ENCODE assay signal across 9 cellular contexts in genomic region chr3:125917020-125917464, GRCh38. TPM values are rescaled to one million over a fixed set of nuclear protein-coding genes. Genes with fewer than 3 reads are reported as not detected.
DNase-seq lines count a peak whose midpoint lies in the region; ATAC-seq, FAIRE-seq and TF ChIP-seq lines count a peak whose summit lies in the region.
"Not testable (repeated sequence)": the region's sequence is repeated elsewhere in the genome, so short reads cannot be mapped to it uniquely, and the experiment has no call there.
"Had no signal": no experiment of that assay in that cellular context is flagged by ENCODE, and none has a peak within 500 bp of the region (broad histone marks: within the 10 kb centered on the region; RNA-seq: fewer than 3 reads in every experiment).

No MANE protein-coding gene starts in this region.

- TSS peak; percentile 76 for BruUV-seq in HepG2 (replicated peaks; lab: Mats Ljungman, UMichigan)

- not testable (repeated sequence) for TF ChIP-seq CTCF in GM12875 (IDR thresholded peaks at IDR 0.05; ENCODE audit: borderline replicate concordance, insufficient read depth, low read depth, low read length); epithelial cell of proximal tubule (conservative IDR thresholded peaks at IDR 0.05; ENCODE audit: low read depth, low read length); HepG2 (CRISPR knock-in tag; IDR thresholded peaks at IDR 0.05); retinal pigment epithelial cell (conservative IDR thresholded peaks at IDR 0.05; ENCODE audit: low read depth, low read length)

- H3K79me2 ChIP-seq in HepG2 (ENCODE audit: insufficient read depth, low read length), result not testable (repeated sequence)

- not testable (repeated sequence) for FAIRE-seq in HepG2 (lab: Jason Lieb, UNC)

- H3K9me3 ChIP-seq in HepG2 (ENCODE audit: low read length), result not testable (repeated sequence)

- peak overlapping the region; percentile 78 for H3K4me2 ChIP-seq in HepG2 (ENCODE audit: low read depth, low read length)

- H2AFZ ChIP-seq in HepG2 (ENCODE audit: low read length), result peak overlapping the region; percentile 16

- H3K4me3 ChIP-seq in GM12875 (ENCODE audit: low read depth, low read length), result peak overlapping the region; percentile 85
- peak overlapping the region; percentile 74 for H3K4me3 ChIP-seq in epithelial cell of proximal tubule (ENCODE audit: low read depth, low read length)
- H3K4me3 ChIP-seq in HepG2 (replicated peaks in 1 of 3; ENCODE audit: insufficient read depth in 1 of 3, low read depth in 2 of 3, low read length in 3 of 3), result peak overlapping the region; percentile 56 to 73 (median 63); a peak in 5 of 6 replicates
- H3K4me3 ChIP-seq in retinal pigment epithelial cell (ENCODE audit: low read length), result peak overlapping the region; percentile 71

- H3K27me3 ChIP-seq in HepG2 (ENCODE audit: control insufficient read depth in 1 of 2, insufficient read depth in 2 of 2, low read length in 2 of 2), result not testable (repeated sequence)

- peak overlapping the region; percentile 71 for H3K27ac ChIP-seq in HepG2 (ENCODE audit: extremely low read length, insufficient read depth, low read length)

- not testable (repeated sequence) for H3K4me1 ChIP-seq in HepG2 (ENCODE audit: insufficient read depth, low read length)

- peak overlapping the region; percentile 88 for H3K27ac Mint-ChIP-seq in activated naive CD8-positive, alpha-beta T cell treated with anti-CD3 and anti-CD28 coated beads for 36 hours

- not testable (repeated sequence) for H3K36me3 Mint-ChIP-seq in activated naive CD8-positive, alpha-beta T cell treated with anti-CD3 and anti-CD28 coated beads for 36 hours

- H3K4me1 Mint-ChIP-seq in activated naive CD8-positive, alpha-beta T cell treated with anti-CD3 and anti-CD28 coated beads for 36 hours, result peaks cover 34% of the 10 kb centered on the region

- intact Hi-C loops in HepG2 (cut with micrococcal nuclease; ENCODE audit: unreplicated experiment), result not testable (repeated sequence)

- TF ChIP-seq POLR2A in HepG2 (IDR thresholded peaks at IDR 0.05; ENCODE audit: insufficient read depth in 1 of 2, low read depth in 2 of 2, low read length in 2 of 2), result not testable (repeated sequence)

- not testable (repeated sequence) for H4K20me1 ChIP-seq in HepG2 (ENCODE audit: insufficient read depth, low read length)

- WGBS in HepG2 (ENCODE audit: low lambda C conversion rate), result 8% methylated on average over 2 of the region's 12 CpGs

- CTCF ChIA-PET in HepG2 (lab: Yijun Ruan, JAX; ENCODE audit: low intra/inter-chr PET ratio, low total read pairs), result not testable (repeated sequence)

- H3K9ac ChIP-seq in HepG2 (ENCODE audit: insufficient read depth, low read depth, low read length), result peak overlapping the region; percentile 72

- in situ Hi-C loops in HepG2 (cut with HindIII; ENCODE audit: extremely low pct_ligation_motif_present, low pct_unique_long_range_greater_than_20kb), result not testable (repeated sequence)

- DNase-seq in NCI-H1105 treated with DMSO at 0.1 percent for 48 hours (lab: John Stamatoyannopoulos, UW), result peak; percentile 63
- peak; percentile 79 for DNase-seq in SK-N-DZ (ENCODE audit: low spot score)
- DNase-seq in activated naive CD8-positive, alpha-beta T cell treated with anti-CD3 and anti-CD28 coated beads for 36 hours, result peak; percentile 35
- DNase-seq in epithelial cell of proximal tubule (ENCODE audit: low read depth); retinal pigment epithelial cell (ENCODE audit: low read depth): not testable (repeated sequence)
- DNase-seq in HepG2 (ENCODE audit: low spot score), result peak; percentile 27

- not testable (repeated sequence) for H3K27me3 Mint-ChIP-seq in activated naive CD8-positive, alpha-beta T cell treated with anti-CD3 and anti-CD28 coated beads for 36 hours

- H3K4me3 Mint-ChIP-seq in activated naive CD8-positive, alpha-beta T cell treated with anti-CD3 and anti-CD28 coated beads for 36 hours, result peak overlapping the region; percentile 83

- H3K9me3 Mint-ChIP-seq in activated naive CD8-positive, alpha-beta T cell treated with anti-CD3 and anti-CD28 coated beads for 36 hours, result not testable (repeated sequence)

- TF ChIP-seq RAD21 in HepG2 (CRISPR knock-in tag; IDR thresholded peaks at IDR 0.05), result not testable (repeated sequence)

- H3K36me3 ChIP-seq in HepG2 (replicated peaks in 1 of 2; ENCODE audit: control insufficient read depth in 1 of 2, insufficient read depth in 2 of 2, low read length in 2 of 2), result not testable (repeated sequence)

- TF ChIP-seq EP300 in HepG2 (IDR thresholded peaks at IDR 0.05; ENCODE audit: low read depth in 2 of 2, low read length in 2 of 2); HepG2 (CRISPR knock-in tag; IDR thresholded peaks at IDR 0.05; ENCODE audit: borderline replicate concordance): not testable (repeated sequence)

- POLR2A ChIA-PET in HepG2 (lab: Yijun Ruan, JAX), result not testable (repeated sequence)

- not testable (repeated sequence) for ATAC-seq in HepG2

TF ChIP-seq in HepG2, 621 proteins besides CTCF, POLR2A, EP300 and RAD21:
- TF ChIP-seq ZNF629 (CRISPR knock-in tag; conservative IDR thresholded peaks at IDR 0.05) (peak; percentile 64), CEBPG (CRISPR knock-in tag; IDR thresholded peaks at IDR 0.05) (0 out of 2 replicates have a peak, but pooled peaks have one; percentile 5), YEATS4 (CRISPR knock-in tag; IDR thresholded peaks at IDR 0.05; ENCODE audit: borderline replicate concordance) (peak; percentile 23; the same call in 1 of the 2 replicates)
- TF ChIP-seq, protein P1, sequence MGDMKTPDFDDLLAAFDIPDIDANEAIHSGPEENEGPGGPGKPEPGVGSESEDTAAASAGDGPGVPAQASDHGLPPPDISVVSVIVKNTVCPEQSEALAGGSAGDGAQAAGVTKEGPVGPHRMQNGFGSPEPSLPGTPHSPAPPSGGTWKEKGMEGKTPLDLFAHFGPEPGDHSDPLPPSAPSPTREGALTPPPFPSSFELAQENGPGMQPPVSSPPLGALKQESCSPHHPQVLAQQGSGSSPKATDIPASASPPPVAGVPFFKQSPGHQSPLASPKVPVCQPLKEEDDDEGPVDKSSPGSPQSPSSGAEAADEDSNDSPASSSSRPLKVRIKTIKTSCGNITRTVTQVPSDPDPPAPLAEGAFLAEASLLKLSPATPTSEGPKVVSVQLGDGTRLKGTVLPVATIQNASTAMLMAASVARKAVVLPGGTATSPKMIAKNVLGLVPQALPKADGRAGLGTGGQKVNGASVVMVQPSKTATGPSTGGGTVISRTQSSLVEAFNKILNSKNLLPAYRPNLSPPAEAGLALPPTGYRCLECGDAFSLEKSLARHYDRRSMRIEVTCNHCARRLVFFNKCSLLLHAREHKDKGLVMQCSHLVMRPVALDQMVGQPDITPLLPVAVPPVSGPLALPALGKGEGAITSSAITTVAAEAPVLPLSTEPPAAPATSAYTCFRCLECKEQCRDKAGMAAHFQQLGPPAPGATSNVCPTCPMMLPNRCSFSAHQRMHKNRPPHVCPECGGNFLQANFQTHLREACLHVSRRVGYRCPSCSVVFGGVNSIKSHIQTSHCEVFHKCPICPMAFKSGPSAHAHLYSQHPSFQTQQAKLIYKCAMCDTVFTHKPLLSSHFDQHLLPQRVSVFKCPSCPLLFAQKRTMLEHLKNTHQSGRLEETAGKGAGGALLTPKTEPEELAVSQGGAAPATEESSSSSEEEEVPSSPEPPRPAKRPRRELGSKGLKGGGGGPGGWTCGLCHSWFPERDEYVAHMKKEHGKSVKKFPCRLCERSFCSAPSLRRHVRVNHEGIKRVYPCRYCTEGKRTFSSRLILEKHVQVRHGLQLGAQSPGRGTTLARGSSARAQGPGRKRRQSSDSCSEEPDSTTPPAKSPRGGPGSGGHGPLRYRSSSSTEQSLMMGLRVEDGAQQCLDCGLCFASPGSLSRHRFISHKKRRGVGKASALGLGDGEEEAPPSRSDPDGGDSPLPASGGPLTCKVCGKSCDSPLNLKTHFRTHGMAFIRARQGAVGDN (CRISPR knock-in tag; IDR thresholded peaks at IDR 0.05), result 0 out of 2 replicates have a peak, but pooled peaks have one; percentile 34

RNA-seq across cellular contexts. Expression of gene ROPN1B, which starts 51.9 kb away (rescaled TPM):
- polyA plus RNA-seq in SK-N-DZ (2014; cell fraction: cytosol; rRNA removed), result not detected in 2 replicates
- not detected in 2 replicates for polyA plus RNA-seq in SK-N-DZ (2014; cell fraction: nucleus; rRNA removed)
- not detected for total RNA-seq in activated naive CD8-positive, alpha-beta T cell treated with anti-CD3 and anti-CD28 coated beads for 36 hours
- total RNA-seq in epithelial cell of proximal tubule, result not detected in 2 replicates
- not detected in 2 replicates for total RNA-seq in HepG2 (2016; rRNA removed; fragmentation: Illumina TruSeq; extraction: Trizol)
- not detected in 2 replicates for total RNA-seq in HepG2 (2016; cell fraction: cytosol; rRNA removed; fragmentation: Illumina TruSeq; extraction: Trizol; ENCODE audit: low read depth)
- total RNA-seq in HepG2 (2016; cell fraction: insoluble cytoplasmic fraction; rRNA removed; fragmentation: Illumina TruSeq; extraction: Trizol), result not detected in 2 replicates
- total RNA-seq in HepG2 (2016; cell fraction: membrane; rRNA removed; fragmentation: Illumina TruSeq; extraction: Trizol), result not detected in 2 replicates
- not detected in 2 replicates for total RNA-seq in HepG2 (2016; cell fraction: nucleus; rRNA removed; fragmentation: Illumina TruSeq; extraction: Trizol)
- not detected in 2 replicates for polyA plus RNA-seq in HepG2 (2011; rRNA removed)
- polyA plus RNA-seq in HepG2 (2011; cell fraction: cytosol; rRNA removed), result not detected in 2 replicates
- not detected in 2 replicates for polyA plus RNA-seq in HepG2 (2011; cell fraction: nucleus; rRNA removed)
- polyA plus RNA-seq in HepG2 (2012), result 0.12 TPM in 1 of 2 replicates, not detected in the other
- polyA plus RNA-seq in HepG2 (2016; cell fraction: cytosol; fragmentation: Illumina TruSeq; extraction: Trizol; ENCODE audit: low read depth), result not detected in 2 replicates
- not detected in 2 replicates for polyA plus RNA-seq in HepG2 (2016; cell fraction: insoluble cytoplasmic fraction; fragmentation: Illumina TruSeq; extraction: Trizol; ENCODE audit: low read depth)
- not detected in 2 replicates for polyA plus RNA-seq in HepG2 (2016; cell fraction: membrane; fragmentation: Illumina TruSeq; extraction: Trizol; ENCODE audit: low read depth)
- not detected in 2 replicates for polyA plus RNA-seq in HepG2 (2016; cell fraction: nucleus; fragmentation: Illumina TruSeq; extraction: Trizol; ENCODE audit: insufficient read depth, low read depth)
- 0.26 TPM in 1 of 2 replicates, not detected in the other for polyA minus RNA-seq in HepG2 (2011; rRNA and poly(A)+ RNA removed; ENCODE audit: low replicate concordance)
- polyA minus RNA-seq in HepG2 (2011; cell fraction: cytosol; rRNA and poly(A)+ RNA removed), result not detected in 2 replicates
- not detected in 2 replicates for polyA minus RNA-seq in HepG2 (2011; cell fraction: nucleus; rRNA and poly(A)+ RNA removed)
- total RNA-seq: activated naive CD4-positive, alpha-beta T cell treated with anti-CD3 and anti-CD28 coated beads, Interleukin-2, amount 50 U/mL, for 72 hours; renal cortical epithelial cell had no signal
